Comparison of ENCODE assay signal across 7 cellular contexts in the genomic region with DNA sequence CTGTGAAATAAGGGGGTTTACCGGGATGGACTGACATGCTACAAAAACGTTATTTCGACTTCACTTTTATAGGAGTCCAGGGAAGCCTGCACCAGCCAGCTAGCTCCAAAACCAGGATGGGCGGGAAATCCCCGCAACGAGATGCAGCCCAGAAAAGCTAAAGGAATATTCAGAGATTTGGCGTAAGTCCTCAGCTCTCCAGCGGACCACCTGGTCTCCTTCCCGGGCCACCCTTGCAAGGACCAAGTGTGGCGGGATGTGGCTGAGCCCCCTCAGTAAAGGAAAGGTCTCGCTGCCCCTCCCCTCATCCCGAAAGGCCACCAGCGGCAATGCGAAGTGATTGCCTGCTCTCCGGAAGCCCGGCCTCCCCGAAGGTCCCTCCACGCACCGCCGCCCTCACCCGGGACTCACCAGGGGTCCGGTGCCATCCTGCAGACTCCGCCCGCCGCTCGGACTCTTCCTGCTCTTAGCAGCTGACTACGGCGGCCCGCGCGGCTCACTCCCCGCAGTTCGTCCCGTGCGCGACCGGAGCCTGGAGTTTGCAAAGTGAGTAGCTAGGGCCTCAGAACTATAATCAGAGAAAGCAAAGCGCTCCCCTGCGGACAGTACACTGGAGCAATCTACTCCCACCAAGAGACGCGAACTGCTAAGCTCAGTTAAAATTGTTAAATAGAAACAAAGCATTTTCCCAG. TPM values are rescaled to one million over a fixed set of nuclear protein-coding genes. Genes with fewer than 3 reads are reported as not detected.
DNase-seq lines count a peak whose midpoint lies in the region; ATAC-seq and TF ChIP-seq lines count a peak whose summit lies in the region.

A gene with protein sequence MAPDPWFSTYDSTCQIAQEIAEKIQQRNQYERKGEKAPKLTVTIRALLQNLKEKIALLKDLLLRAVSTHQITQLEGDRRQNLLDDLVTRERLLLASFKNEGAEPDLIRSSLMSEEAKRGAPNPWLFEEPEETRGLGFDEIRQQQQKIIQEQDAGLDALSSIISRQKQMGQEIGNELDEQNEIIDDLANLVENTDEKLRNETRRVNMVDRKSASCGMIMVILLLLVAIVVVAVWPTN (minus strand): TSS at position 440 of the 692 bp plus-strand sequence. CDS start 12 bp downstream, at position 428.

- H4K20me1 ChIP-seq in mammary epithelial cell (ENCODE audit: insufficient read depth, low read length), result no peaks in the 10 kb centered on the region
- H4K20me1 ChIP-seq in smooth muscle cell (ENCODE audit: low read depth), result no peaks in the 10 kb centered on the region

- no peak for ATAC-seq in GM18505 (IDR thresholded peaks at IDR 0.05; ENCODE audit: unreplicated experiment)
- ATAC-seq in HG02870 (IDR thresholded peaks at IDR 0.05; ENCODE audit: unreplicated experiment), result peak; percentile 72

- H3K36me3 ChIP-seq in mammary epithelial cell (ENCODE audit: insufficient read depth, low read length) (no peaks in the 10 kb centered on the region), smooth muscle cell (ENCODE audit: low read depth) (no peaks in the 10 kb centered on the region)

- peak within 1 kb of the TSS; percentile 33 for H3K27ac ChIP-seq in mammary epithelial cell (ENCODE audit: insufficient read depth, low read depth, low read length)
- peak within 1 kb of the TSS; percentile 13 for H3K27ac ChIP-seq in smooth muscle cell (ENCODE audit: low read depth)

- H3K9ac ChIP-seq in mammary epithelial cell (ENCODE audit: insufficient read depth, low read length) (peak within 1 kb of the TSS; percentile 70), smooth muscle cell (ENCODE audit: low read depth) (peak within 1 kb of the TSS; percentile 53)

- H3K27me3 ChIP-seq in mammary epithelial cell (ENCODE audit: insufficient read depth, low read length) (no peaks in the 10 kb centered on the region), smooth muscle cell (ENCODE audit: low read depth) (no peaks in the 10 kb centered on the region)

- CTCF ChIA-PET in mammary epithelial cell (lab: Charles Lee; ENCODE audit: low non-redundant PET), result interaction anchor here (0.6 to 0.7 kb wide), 3 partner anchors 193 to 284 kb away, joined by 3 to 4 read pairs (median 4); no protein-coding TSS in a partner anchor

- H3K9me3 ChIP-seq in mammary epithelial cell (replicated peaks; ENCODE audit: insufficient read depth, low read length), result no peaks in the 10 kb centered on the region
- H3K9me3 ChIP-seq in smooth muscle cell (replicated peaks; ENCODE audit: low read depth), result no peaks in the 10 kb centered on the region

- H3K4me2 ChIP-seq in mammary epithelial cell (ENCODE audit: insufficient read depth, low read depth, low read length) (peak within 1 kb of the TSS; percentile 84), smooth muscle cell (peak within 1 kb of the TSS; percentile 97)

- TF ChIP-seq POLR2A in GM18505 (IDR thresholded peaks at IDR 0.05; ENCODE audit: borderline replicate concordance, extremely low read depth, insufficient read depth, insufficient read length), result peak; percentile 71

- H3K79me2 ChIP-seq in mammary epithelial cell (ENCODE audit: insufficient read depth, low read length) (peaks cover 23% of the 10 kb centered on the region), smooth muscle cell (ENCODE audit: low read depth) (peaks cover 9% of the 10 kb centered on the region)

- BruUV-seq in mammary epithelial cell (replicated peaks; lab: Mats Ljungman, UMichigan), result TSS peak; percentile 37

- in situ Hi-C loops in mammary epithelial cell (cut with MboI; ENCODE audit: low sequenced_read_pairs in 2 of 2), result no loop called here

- H2AFZ ChIP-seq in mammary epithelial cell (ENCODE audit: low read depth, low read length) (peak within 1 kb of the TSS; percentile 95), smooth muscle cell (ENCODE audit: low read depth) (peak within 1 kb of the TSS; percentile 93)

- H3K4me3 ChIP-seq in WI38 (ENCODE audit: low read depth, low read length) (peak within 1 kb of the TSS; percentile 96), mammary epithelial cell (replicated peaks in 1 of 3; ENCODE audit: insufficient read depth in 1 of 3, low read depth in 2 of 3, low read length in 3 of 3) (peak within 1 kb of the TSS; percentile 69 to 76 (median 75)), smooth muscle cell (peak within 1 kb of the TSS; percentile 77)

- H3F3A ChIP-seq in smooth muscle cell (ENCODE audit: low read depth), result no peaks in the 10 kb centered on the region

- dilution Hi-C loops in mammary epithelial cell (cut with HindIII; ENCODE audit: low sequenced_read_pairs), result no loop called here

- H3K4me1 ChIP-seq in mammary epithelial cell (ENCODE audit: insufficient read depth, low read length) (peaks cover 14% of the 10 kb centered on the region), smooth muscle cell (ENCODE audit: low read depth) (peaks cover 11% of the 10 kb centered on the region)

- DNase-seq in NCI-H2196 (lab: John Stamatoyannopoulos, UW; ENCODE audit: unreplicated experiment) (peak; percentile 58), mammary epithelial cell (peak; percentile 84), iPS-NIHi7 (ENCODE audit: extremely low spot score) (peak; percentile 80), smooth muscle cell (lab: John Stamatoyannopoulos, UW; ENCODE audit: unreplicated experiment) (peak; percentile 71)

- WGBS in mammary epithelial cell (ENCODE audit: low coverage, missing lambda C conversion rate), result 2% methylated on average over 16 of the region's 41 CpGs
- 1% methylated on average over 40 of the region's 41 CpGs for WGBS in smooth muscle cell (ENCODE audit: low lambda C conversion rate)

- TF ChIP-seq CTCF in WI38 (IDR thresholded peaks at IDR 0.05; ENCODE audit: low read depth, low read length), result no peak
- TF ChIP-seq CTCF in mammary epithelial cell (conservative IDR thresholded peaks at IDR 0.05 in 1 of 2, IDR thresholded peaks at IDR 0.05 in 1 of 2; ENCODE audit: extremely low read depth in 1 of 2, insufficient read depth in 1 of 2, low read depth in 1 of 2, low read length in 2 of 2), result no peak
- TF ChIP-seq CTCF in smooth muscle cell (IDR thresholded peaks at IDR 0.05; ENCODE audit: borderline replicate concordance, insufficient read depth, poor library complexity, severe bottlenecking), result no peak

- intact Hi-C loops in mammary epithelial cell (cut with micrococcal nuclease), result loop anchor here (2.0 to 5.0 kb wide), 2 partner anchors 102 to 193 kb away; no protein-coding TSS in a partner anchor

RNA-seq across cellular contexts. Expression of the gene that starts here (rescaled TPM):
- total RNA-seq in mammary epithelial cell, result 10 to 100 TPM; 45.3 to 49.1 TPM
- polyA plus RNA-seq in mammary epithelial cell, result 48.4 TPM
- polyA minus RNA-seq in mammary epithelial cell, result 139 TPM
- 50.6 and 63.8 TPM in 2 replicates for total RNA-seq in smooth muscle cell
- 86.2 and 88.5 TPM in 2 replicates for polyA plus RNA-seq in smooth muscle cell
